Comparison of ENCODE assay signal across 12 cellular contexts in genomic region chr11:96332236-96332761, GRCh38. TPM values are rescaled to one million over a fixed set of nuclear protein-coding genes. Genes with fewer than 3 reads are reported as not detected.
A peak's percentile ranks its signal among the peaks of the same experiment; 100 is the strongest.
DNase-seq lines count a peak whose midpoint lies in the region; ATAC-seq, FAIRE-seq and TF ChIP-seq lines count a peak whose summit lies in the region.
"Had no signal": no experiment of that assay in that cellular context is flagged by ENCODE, and none has a peak within 500 bp of the region (broad histone marks: within the 10 kb centered on the region; RNA-seq: fewer than 3 reads in every experiment).

No MANE protein-coding gene starts in this region.

- TF ChIP-seq CTCF in cardiac muscle cell (IDR thresholded peaks at IDR 0.05; ENCODE audit: low read depth, low read length) (no peak), pancreas (IDR thresholded peaks at IDR 0.05) (no peak), testis (IDR thresholded peaks at IDR 0.05) (no peak)

- no peak overlapping the region for H3K4me3 ChIP-seq in CD8-positive, alpha-beta memory T cell (ENCODE audit: low read length)
- H3K4me3 ChIP-seq in cardiac muscle cell, result no peak overlapping the region
- no peak overlapping the region for H3K4me3 ChIP-seq in pancreas
- no peak overlapping the region for H3K4me3 ChIP-seq in testis

- H3K4me1 ChIP-seq in CD8-positive, alpha-beta memory T cell (ENCODE audit: insufficient read depth, low read length), result peaks cover 70% of the 10 kb centered on the region
- H3K4me1 ChIP-seq in cardiac muscle cell (ENCODE audit: low read depth) (peaks cover 41% of the 10 kb centered on the region), pancreas (peaks cover 0 to 8% (median 0%) of the 10 kb centered on the region in 3 donors), testis (peaks cover 28% of the 10 kb centered on the region)

- CTCF ChIA-PET in CD8-positive, alpha-beta memory T cell (lab: Charles Lee), result interaction anchor here (1.7 to 4.1 kb wide), 2 partner anchors 9 to 277 kb away, joined by 4 to 32 read pairs; partner anchors contain the start of gene MAML2

- H3K36me3 Mint-ChIP-seq in CD8-positive, alpha-beta memory T cell, result peaks cover 5 to 30% (median 28%) of the 10 kb centered on the region in 3 donors

- no peaks in the 10 kb centered on the region for H3K9me3 Mint-ChIP-seq in CD8-positive, alpha-beta memory T cell

- no peak for DNase-seq in CD8-positive, alpha-beta memory T cell
- DNase-seq in cardiac muscle cell (ENCODE audit: low read depth in 1 of 2, low spot score in 1 of 2) (no peak), pancreas (no peak), DMS79 (lab: John Stamatoyannopoulos, UW) (no peak), cortex of kidney (lab: John Stamatoyannopoulos, UW) (no peak), testis (no peak)
- DNase-seq: midbrain, NCI-H2081 treated with DMSO at 0.1 percent for 48 hours had no signal

- peak overlapping the region; percentile 5 for H3K27ac ChIP-seq in CD8-positive, alpha-beta memory T cell (ENCODE audit: low read depth, low read length)
- H3K27ac ChIP-seq in cardiac muscle cell (peak overlapping the region; percentile 42), pancreas (peak overlapping the region in 2 of 4 donors; percentile 29 to 38), testis (peak overlapping the region in 1 of 2 donors; percentile 70)
- H3K27ac ChIP-seq: epithelial cell of prostate, HL-60 had no signal

- POLR2A ChIA-PET in CD8-positive, alpha-beta memory T cell (lab: Charles Lee), result no interaction called here

- H3K36me3 ChIP-seq in CD8-positive, alpha-beta memory T cell (ENCODE audit: insufficient read depth, low read length), result no peaks in the 10 kb centered on the region
- H3K36me3 ChIP-seq in cardiac muscle cell (no peaks in the 10 kb centered on the region), pancreas (no peaks in the 10 kb centered on the region), testis (ENCODE audit: low read depth, missing control alignments) (no peaks in the 10 kb centered on the region)

- intact Hi-C loops in pancreas (cut with DNase I) (loop anchor here in 1 of 3 donors (10.0 kb wide), 1 partner anchor 277 kb away; no protein-coding TSS in a partner anchor), testis (cut with DNase I; ENCODE audit: low total_unique reads) (no loop called here)

- peak overlapping the region in 1 of 8 donors; percentile 6 for H3K27ac Mint-ChIP-seq in CD8-positive, alpha-beta memory T cell

- ATAC-seq in SK-N-SH treated with all-trans-retinoic acid at 6 μM for 48 hours, result peak; percentile 24
- ATAC-seq in pancreas, result peak in 3 of 4 donors; percentile 14 to 41 (median 26)
- no peak for ATAC-seq in GM21619 (IDR thresholded peaks at IDR 0.05; ENCODE audit: unreplicated experiment)

- no peaks in the 10 kb centered on the region for H3K27me3 ChIP-seq in CD8-positive, alpha-beta memory T cell (ENCODE audit: insufficient read depth, low read length, poor library complexity, severe bottlenecking)
- H3K27me3 ChIP-seq in cardiac muscle cell, result no peaks in the 10 kb centered on the region
- no peaks in the 10 kb centered on the region for H3K27me3 ChIP-seq in pancreas
- H3K27me3 ChIP-seq in testis, result no peaks in the 10 kb centered on the region

- WGBS in pancreas, 2 donors, result 48 to 51% methylated on average over 8 of the region's 8 CpGs
- 38 to 43% methylated on average over 8 of the region's 8 CpGs for WGBS in testis, 2 donors

- peak overlapping the region in 2 of 7 donors; percentile 10 to 19 for H3K4me3 Mint-ChIP-seq in CD8-positive, alpha-beta memory T cell

- no peaks in the 10 kb centered on the region for H3K9me3 ChIP-seq in CD8-positive, alpha-beta memory T cell (ENCODE audit: low read length)
- H3K9me3 ChIP-seq in cardiac muscle cell (ENCODE audit: low read depth) (no peaks in the 10 kb centered on the region), pancreas (no peaks in the 10 kb centered on the region), testis (no peaks in the 10 kb centered on the region)

- FAIRE-seq in pancreas (lab: Jason Lieb, UNC), result no peak

- H3K4me1 Mint-ChIP-seq in CD8-positive, alpha-beta memory T cell, result peaks cover 66 to 86% (median 82%) of the 10 kb centered on the region in 3 donors

- TF ChIP-seq POLR2A in testis (IDR thresholded peaks at IDR 0.05), result no peak

- H3K27me3 Mint-ChIP-seq in CD8-positive, alpha-beta memory T cell, result no peaks in the 10 kb centered on the region

TF ChIP-seq in SK-N-SH treated with all-trans-retinoic acid at 6 μM for 48 hours, 23 proteins besides CTCF, POLR2A, EP300 and RAD21 (continues in another document):
- TF ChIP-seq ESRRG (CRISPR knock-in tag; IDR thresholded peaks at IDR 0.05) (no peak), SNAI2 (CRISPR knock-in tag; IDR thresholded peaks at IDR 0.05) (no peak), GLIS3 (CRISPR knock-in tag; IDR thresholded peaks at IDR 0.05) (no peak), BACH2 (CRISPR knock-in tag; IDR thresholded peaks at IDR 0.05; ENCODE audit: borderline replicate concordance) (no peak), ZFP30 (CRISPR knock-in tag; IDR thresholded peaks at IDR 0.05) (no peak), OSR1 (CRISPR knock-in tag; IDR thresholded peaks at IDR 0.05) (no peak), ZNF70 (CRISPR knock-in tag; IDR thresholded peaks at IDR 0.05) (no peak), CREB5 (CRISPR knock-in tag; IDR thresholded peaks at IDR 0.05; ENCODE audit: low read depth) (no peak), POU6F1 (CRISPR knock-in tag; IDR thresholded peaks at IDR 0.05; ENCODE audit: borderline replicate concordance, low read depth) (no peak), CSDC2 (CRISPR knock-in tag; IDR thresholded peaks at IDR 0.05) (no peak), ZC3H10 (CRISPR knock-in tag; IDR thresholded peaks at IDR 0.05) (no peak), ARNTL (CRISPR knock-in tag; IDR thresholded peaks at IDR 0.05; ENCODE audit: borderline replicate concordance, low read depth) (no peak)

RNA-seq across cellular contexts. Expression of gene MAML2, which starts 10.7 kb away (rescaled TPM):
- total RNA-seq in CD8-positive, alpha-beta memory T cell, result 10 to 100 TPM; 15.6 to 15.9 TPM
- polyA plus RNA-seq in CD8-positive, alpha-beta memory T cell, result 11.1 TPM
- total RNA-seq in cardiac muscle cell (6.3 and 8.2 TPM in 2 replicates), pancreas (10 to 100 TPM in 1 of 6 donors, 1 to 10 TPM in 5; 3.1 to 11.8 (median 4.9) TPM), testis (10 to 100 TPM; 17.6 to 23.6 TPM)
- polyA plus RNA-seq in cardiac muscle cell (1.1 and 5.5 TPM in 2 replicates), pancreas (1 to 10 TPM; 2.4 to 3.2 TPM), testis (ENCODE audit: insufficient read depth, low read depth, low replicate concordance) (5.1 TPM)

RNA-seq across cellular contexts. Expression of gene CCDC82, which starts 57.4 kb away (rescaled TPM):
- total RNA-seq in CD8-positive, alpha-beta memory T cell, result 10 to 100 TPM; 23.4 to 25.3 TPM
- 28.2 TPM for polyA plus RNA-seq in CD8-positive, alpha-beta memory T cell
- total RNA-seq in cardiac muscle cell (6.1 and 17.3 TPM in 2 replicates), pancreas (10 to 100 TPM in 3 of 6 donors, 1 to 10 TPM in 3; 5.5 to 12.0 (median 8.3) TPM), testis (10 to 100 TPM; 42.5 to 50.9 TPM)
- polyA plus RNA-seq in cardiac muscle cell (17.3 and 20.3 TPM in 2 replicates), pancreas (10 to 100 TPM in 1 of 2 donors, 1 to 10 TPM in 1; 9.9 to 18.2 TPM), testis (ENCODE audit: insufficient read depth, low read depth, low replicate concordance) (36.6 TPM)

RNA-seq across cellular contexts. Expression of gene JRKL, which starts 57.5 kb away (rescaled TPM):
- 10 to 100 TPM in 1 of 2 experiments, 1 to 10 TPM in 1; 9.7 to 10.4 TPM for total RNA-seq in CD8-positive, alpha-beta memory T cell
- 2.5 TPM for polyA plus RNA-seq in CD8-positive, alpha-beta memory T cell
- 3.0 and 3.8 TPM in 2 replicates for total RNA-seq in cardiac muscle cell
- polyA plus RNA-seq in cardiac muscle cell, result 7.1 and 8.7 TPM in 2 replicates
- 1 to 10 TPM; 2.0 to 7.0 (median 3.1) TPM for total RNA-seq in pancreas
- 1 to 10 TPM; 2.5 to 3.7 TPM for polyA plus RNA-seq in pancreas
- 1 to 10 TPM; 6.9 to 9.1 TPM for total RNA-seq in testis
- polyA plus RNA-seq in testis (ENCODE audit: insufficient read depth, low read depth, low replicate concordance), result 9.7 TPM
